ENCODE assay signal across 23 cellular contexts in genomic region chr14:37343307-37344094, GRCh38.
DNase-seq lines count a peak whose midpoint lies in the region; ATAC-seq and TF ChIP-seq lines count a peak whose summit lies in the region.
"Had no signal": no experiment of that assay in that cellular context is flagged by ENCODE, and none has a peak within 500 bp of the region (broad histone marks: within the 10 kb centered on the region; RNA-seq: fewer than 3 reads in every experiment).

No MANE protein-coding gene starts in this region.

- H4K20me1 ChIP-seq in GM23248 (ENCODE audit: insufficient read depth): no peaks in the 10 kb centered on the region

- no peaks in the 10 kb centered on the region for H3K36me3 Mint-ChIP-seq in CD8-positive, alpha-beta T cell
- H3K36me3 Mint-ChIP-seq: immature natural killer cell had no signal

- TF ChIP-seq CTCF in choroid plexus epithelial cell (conservative IDR thresholded peaks at IDR 0.05; ENCODE audit: low read depth, low read length) (no peak), prostate gland (IDR thresholded peaks at IDR 0.05) (no peak), BE2C (IDR thresholded peaks at IDR 0.05; ENCODE audit: low read depth, low read length) (no peak)
- no peak for TF ChIP-seq CTCF in CD8-positive, alpha-beta T cell (IDR thresholded peaks at IDR 0.05)

- H2AK5ac ChIP-seq in mesendoderm (ENCODE audit: low read length): no peak overlapping the region

- no peak overlapping the region for H2BK120ac ChIP-seq in mesendoderm (ENCODE audit: low read depth, low read length)

- no peaks in the 10 kb centered on the region for H3K9me3 ChIP-seq in GM23248 (ENCODE audit: low read depth)
- no peaks in the 10 kb centered on the region for H3K9me3 ChIP-seq in prostate gland
- H3K9me3 ChIP-seq in CD8-positive, alpha-beta T cell (ENCODE audit: low read length): no peaks in the 10 kb centered on the region
- H3K9me3 ChIP-seq in BE2C: no peaks in the 10 kb centered on the region

- H3K4me1 Mint-ChIP-seq in CD8-positive, alpha-beta T cell (ENCODE audit: low read depth): no peaks in the 10 kb centered on the region
- H3K4me1 Mint-ChIP-seq: activated CD4-positive, alpha-beta T cell treated with anti-CD3 and anti-CD28 coated beads for 36 hours; B cell; immature natural killer cell had no signal

- no peaks in the 10 kb centered on the region for H3K27me3 ChIP-seq in GM23248 (replicated peaks; ENCODE audit: insufficient read depth)
- no peaks in the 10 kb centered on the region for H3K27me3 ChIP-seq in prostate gland (replicated peaks; ENCODE audit: insufficient read depth)
- H3K27me3 ChIP-seq in mesendoderm (ENCODE audit: insufficient read depth, low read length, poor library complexity): no peaks in the 10 kb centered on the region
- no peaks in the 10 kb centered on the region for H3K27me3 ChIP-seq in CD8-positive, alpha-beta T cell (ENCODE audit: insufficient read depth, low read length)
- H3K27me3 ChIP-seq in BE2C: no peaks in the 10 kb centered on the region

- H3K27ac ChIP-seq in GM23248 (no peak overlapping the region), prostate gland (peak overlapping the region; percentile 5 to 25), mesendoderm (ENCODE audit: low read depth, low read length) (no peak overlapping the region)
- H3K27ac ChIP-seq in CD8-positive, alpha-beta T cell (ENCODE audit: low read depth, low read length): no peak overlapping the region

- no peak overlapping the region for H4K5ac ChIP-seq in mesendoderm (ENCODE audit: low read length)

- H3K27me3 Mint-ChIP-seq in CD8-positive, alpha-beta T cell (ENCODE audit: low read depth): no peaks in the 10 kb centered on the region
- H3K27me3 Mint-ChIP-seq: activated CD4-positive, alpha-beta T cell treated with anti-CD3 and anti-CD28 coated beads for 36 hours; B cell; dendritic cell treated with granulocyte-macrophage colony-stimulating factor and Interleukin-4, amounts not matched to agents 40 ng/mL and 50 ng/mL, for 4 days; type B pancreatic cell had no signal

- H3K56ac ChIP-seq in mesendoderm (ENCODE audit: low read length): no peak overlapping the region

- no peak for TF ChIP-seq POLR2A in prostate gland (IDR thresholded peaks at IDR 0.05)

- H3K9ac ChIP-seq in GM23248: no peak overlapping the region
- no peak overlapping the region for H3K9ac ChIP-seq in mesendoderm (ENCODE audit: low read length)

- H3K79me1 ChIP-seq in mesendoderm (ENCODE audit: low read length): no peaks in the 10 kb centered on the region

- POLR2A ChIA-PET in CD8-positive, alpha-beta T cell (lab: Charles Lee): no interaction called here

- H3K18ac ChIP-seq in mesendoderm (ENCODE audit: low read length): no peak overlapping the region

- no peaks in the 10 kb centered on the region for H3K9me2 ChIP-seq in GM23248 (ENCODE audit: insufficient read depth)

- ATAC-seq in CD8-positive, alpha-beta T cell: no peak
- ATAC-seq in GM19452 (IDR thresholded peaks at IDR 0.05; ENCODE audit: unreplicated experiment): no peak
- ATAC-seq: activated CD4-positive, alpha-beta T cell treated with anti-CD3 and anti-CD28 coated beads for 36 hours had no signal

- in situ Hi-C loops in GM23248 (cut with MboI): no loop called here

- H3K23ac ChIP-seq in mesendoderm (ENCODE audit: low read length): no peak overlapping the region

- H3K79me2 ChIP-seq in GM23248 (ENCODE audit: insufficient read depth): no peaks in the 10 kb centered on the region
- H3K79me2 ChIP-seq in mesendoderm (ENCODE audit: control insufficient read depth, insufficient read depth, low read length): no peaks in the 10 kb centered on the region

- H3K36me3 ChIP-seq in GM23248 (ENCODE audit: low read depth) (no peaks in the 10 kb centered on the region), prostate gland (no peaks in the 10 kb centered on the region), mesendoderm (ENCODE audit: control insufficient read depth, insufficient read depth, low read length) (no peaks in the 10 kb centered on the region), BE2C (no peaks in the 10 kb centered on the region)
- H3K36me3 ChIP-seq in CD8-positive, alpha-beta T cell (ENCODE audit: insufficient read depth, low read length): no peaks in the 10 kb centered on the region

- 8 to 18% methylated on average over 3 of the region's 3 CpGs for WGBS in GM23248 (ENCODE audit: low coverage in 1 of 2, low lambda C conversion rate in 2 of 2, missing lambda C conversion rate in 2 of 2), 2 experiments
- WGBS in prostate gland: 11% methylated on average over 3 of the region's 3 CpGs
- WGBS in mesendoderm (ENCODE audit: extremely low coverage, insufficient coverage, low lambda C conversion rate): no CpG with 5 or more reads among the region's 3 CpGs

- H3K27ac Mint-ChIP-seq in CD8-positive, alpha-beta T cell: no peak overlapping the region
- H3K27ac Mint-ChIP-seq: activated CD4-positive, alpha-beta T cell treated with anti-CD3 and anti-CD28 coated beads for 36 hours; B cell; dendritic cell treated with granulocyte-macrophage colony-stimulating factor and Interleukin-4, amounts not matched to agents 40 ng/mL and 50 ng/mL, for 4 days; immature natural killer cell; type B pancreatic cell had no signal

- CTCF ChIA-PET in CD8-positive, alpha-beta T cell (lab: Charles Lee): no interaction called here

- H3K9me3 Mint-ChIP-seq in CD8-positive, alpha-beta T cell: peaks cover 10% of the 10 kb centered on the region

- H4K8ac ChIP-seq in mesendoderm (ENCODE audit: low read depth, low read length): no peak overlapping the region

- no peak overlapping the region for H2BK5ac ChIP-seq in mesendoderm (ENCODE audit: low read length)

- H3K4me3 ChIP-seq in GM23248 (peak overlapping the region; percentile 3; the same call in 1 of the 2 replicates), choroid plexus epithelial cell (ENCODE audit: low read depth, low read length) (peak overlapping the region; percentile 28), prostate gland (peak overlapping the region in 1 of 2 donors; percentile 1), mesendoderm (ENCODE audit: low read length) (no peak overlapping the region), BE2C (ENCODE audit: low read depth, low read length) (no peak overlapping the region)
- no peak overlapping the region for H3K4me3 ChIP-seq in CD8-positive, alpha-beta T cell (ENCODE audit: low read depth, low read length)
- H3K4me3 ChIP-seq: lung had no signal

- no peak overlapping the region for H2BK15ac ChIP-seq in mesendoderm (replicated peaks; ENCODE audit: low read depth)

- no peak overlapping the region for H3K4ac ChIP-seq in mesendoderm (ENCODE audit: low read depth, low read length)

- no peaks in the 10 kb centered on the region for H3K4me1 ChIP-seq in GM23248 (ENCODE audit: insufficient read depth)
- no peaks in the 10 kb centered on the region for H3K4me1 ChIP-seq in prostate gland (replicated peaks)
- no peaks in the 10 kb centered on the region for H3K4me1 ChIP-seq in mesendoderm (ENCODE audit: control insufficient read depth, low read depth, low read length)
- H3K4me1 ChIP-seq in CD8-positive, alpha-beta T cell (ENCODE audit: insufficient read depth, low read length): no peaks in the 10 kb centered on the region
- no peaks in the 10 kb centered on the region for H3K4me1 ChIP-seq in BE2C

- no peak overlapping the region for H3K4me3 Mint-ChIP-seq in CD8-positive, alpha-beta T cell
- H3K4me3 Mint-ChIP-seq: activated CD4-positive, alpha-beta T cell treated with anti-CD3 and anti-CD28 coated beads for 36 hours; B cell; dendritic cell treated with granulocyte-macrophage colony-stimulating factor and Interleukin-4, amounts not matched to agents 40 ng/mL and 50 ng/mL, for 4 days; immature natural killer cell; type B pancreatic cell had no signal

- DNase-seq in GM23248 (no peak), choroid plexus epithelial cell (ENCODE audit: low read depth) (peak; percentile 9), iris pigment epithelial cell (ENCODE audit: low read depth) (peak; percentile 15), prostate gland (ENCODE audit: low spot score) (no peak), mesendoderm (no peak), BE2C (no peak)
- no peak for DNase-seq in CD8-positive, alpha-beta T cell
- DNase-seq: activated CD4-positive, alpha-beta T cell treated with anti-CD3 and anti-CD28 coated beads for 36 hours; activated CD8-positive, alpha-beta memory T cell treated with anti-CD3 and anti-CD28 coated beads for 24 hours; activated T-cell treated with anti-CD3 and anti-CD28 coated beads, Interleukin-2, amount 50 U/mL, for 1 hour; amygdala; foreskin fibroblast; GF-D8; hippocampal formation; immature natural killer cell; Karpas-422; NCI-H1694 treated with DMSO at 0.1 percent for 48 hours; NCI-H526 treated with DMSO at 0.1 percent for 48 hours had no signal

- H2AFZ ChIP-seq in GM23248: peak overlapping the region; percentile 6; the same call in 1 of the 2 replicates

- H3K4me2 ChIP-seq in GM23248 (ENCODE audit: unreplicated experiment): peak overlapping the region; percentile 18
- no peak overlapping the region for H3K4me2 ChIP-seq in mesendoderm (ENCODE audit: low read length)

- no peaks in the 10 kb centered on the region for H3F3A ChIP-seq in GM23248 (ENCODE audit: insufficient read depth)

- intact Hi-C loops in prostate gland (cut with DNase I): no loop called here
- intact Hi-C loops in CD8-positive, alpha-beta T cell (cut with DNase I, micrococcal nuclease): no loop called here

Comparison
In these comparisons a context has a peak if more than half of its experiments do, and no peak if none do; other contexts are left out.
1. DNase-seq: peak in choroid plexus epithelial cell (single experiment) and iris pigment epithelial cell (single experiment); none in GM23248 (single experiment), prostate gland (single experiment), mesendoderm (single experiment), CD8-positive, alpha-beta T cell (0 of 7) and BE2C (single experiment).
2. H3K27ac ChIP-seq: peak in prostate gland (2 of 2); none in GM23248 (single experiment), mesendoderm (single experiment) and CD8-positive, alpha-beta T cell (single experiment).
3. H3K4me3 ChIP-seq: peak in GM23248 (single experiment) and choroid plexus epithelial cell (single experiment); none in mesendoderm (single experiment), CD8-positive, alpha-beta T cell (single experiment) and BE2C (single experiment).